ENCODE assay signal across 8 cellular contexts in the genomic region with DNA sequence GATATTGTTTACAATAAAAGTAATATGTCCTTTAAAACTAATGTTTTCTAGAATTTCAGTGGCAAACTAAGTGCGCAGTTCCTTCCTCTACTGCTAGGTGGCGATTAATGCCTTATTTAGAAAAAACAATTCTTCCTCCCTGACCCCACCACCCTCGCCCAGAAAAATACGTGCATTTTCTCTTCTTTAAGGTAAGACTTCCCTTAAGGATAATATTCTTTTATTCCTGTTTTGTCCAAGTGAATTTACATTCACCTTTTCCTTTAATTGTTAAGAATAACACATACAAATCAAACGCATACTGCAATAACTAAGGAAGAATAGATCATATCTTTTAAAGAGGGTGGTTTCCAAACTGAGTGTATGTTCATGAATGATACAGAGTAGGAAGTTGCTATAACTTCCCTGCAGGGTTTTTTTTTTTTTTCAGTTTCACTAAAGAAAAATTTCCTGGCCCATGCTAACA. TPM values are rescaled to one million over a fixed set of nuclear protein-coding genes. Genes with fewer than 3 reads are reported as not detected.
DNase-seq lines count a peak whose midpoint lies in the region; ATAC-seq, FAIRE-seq and TF ChIP-seq lines count a peak whose summit lies in the region.

No MANE protein-coding gene starts in this region.

- peak; percentile 77 for TF ChIP-seq RAD21 in A549 (conservative IDR thresholded peaks at IDR 0.05 in 1 of 2, IDR thresholded peaks at IDR 0.05 in 1 of 2)

- CTCF ChIA-PET in A549 (lab: Yijun Ruan, JAX): interaction anchor here (0.9 to 1.7 kb wide), 4 partner anchors 17 to 371 kb away, joined by 3 to 7 read pairs (median 4); a partner anchor contains a TSS

- DNase-seq in A549 (ENCODE audit: low read depth in 1 of 2, low spot score in 1 of 2) (peak; percentile 44 to 65), GDM1 (lab: John Stamatoyannopoulos, UW) (peak; percentile 8), HFF-Myc (ENCODE audit: extremely low read depth, low read depth) (no peak), NB4 (ENCODE audit: low read depth) (peak; percentile 70), WERI-Rb-1 (peak; percentile 11)
- peak; percentile 19 for DNase-seq in effector CD4-positive, alpha-beta T cell
- no peak for DNase-seq in natural killer cell treated with Interleukin-12 subunit alpha and Interleukin-12 subunit beta and Interleukin-15 and Interleukin-18, amount 100 ng/mL, for 72 hours (ENCODE audit: low spot score)

- peak overlapping the region; percentile 65 for H3K4me3 Mint-ChIP-seq in natural killer cell treated with Interleukin-12 subunit alpha and Interleukin-12 subunit beta and Interleukin-15 and Interleukin-18, amount 100 ng/mL, for 72 hours

- peaks cover 13 to 16% of the 10 kb centered on the region in 2 donors for H3K4me1 Mint-ChIP-seq in natural killer cell treated with Interleukin-12 subunit alpha and Interleukin-12 subunit beta and Interleukin-15 and Interleukin-18, amount 100 ng/mL, for 72 hours (ENCODE audit: low read depth in 2 of 2)

- H3K36me3 Mint-ChIP-seq in natural killer cell treated with Interleukin-12 subunit alpha and Interleukin-12 subunit beta and Interleukin-15 and Interleukin-18, amount 100 ng/mL, for 72 hours: no peaks in the 10 kb centered on the region

- H3K27ac ChIP-seq in A549 (no peak overlapping the region), WERI-Rb-1 (no peak overlapping the region)

- peak; percentile 65 to 69; a peak in 5 of 6 replicates for ATAC-seq in A549
- peak; percentile 73 to 89 for ATAC-seq in natural killer cell treated with Interleukin-12 subunit alpha and Interleukin-12 subunit beta and Interleukin-15 and Interleukin-18, amount 100 ng/mL, for 72 hours
- no peak for ATAC-seq in HG03097 (IDR thresholded peaks at IDR 0.05; ENCODE audit: low FRiP score, unreplicated experiment)

- TF ChIP-seq CTCF in A549 (IDR thresholded peaks at IDR 0.05) (peak; percentile 72), HFF-Myc (IDR thresholded peaks at IDR 0.05; ENCODE audit: low read depth, low read length, missing control alignments) (peak; percentile 73), NB4 (IDR thresholded peaks at IDR 0.05; ENCODE audit: low read depth, low read length) (peak; percentile 71), WERI-Rb-1 (IDR thresholded peaks at IDR 0.05; ENCODE audit: low read depth, low read length) (peak; percentile 56)

- POLR2A ChIA-PET in A549 (lab: Yijun Ruan, JAX): no interaction called here

- no peaks in the 10 kb centered on the region for H3K9me3 Mint-ChIP-seq in natural killer cell treated with Interleukin-12 subunit alpha and Interleukin-12 subunit beta and Interleukin-15 and Interleukin-18, amount 100 ng/mL, for 72 hours

- peak overlapping the region; percentile 41; the same call in 2 of the 3 replicates for H3K4me2 ChIP-seq in A549

- no peaks in the 10 kb centered on the region for H3K36me3 ChIP-seq in WERI-Rb-1

- H3K4me1 ChIP-seq in A549: no peaks in the 10 kb centered on the region; the same call in 2 of the 3 replicates

- TF ChIP-seq POLR2A in A549 (IDR thresholded peaks at IDR 0.05; ENCODE audit: low read length): no peak
- no peak for TF ChIP-seq POLR2A in NB4 (IDR thresholded peaks at IDR 0.05; ENCODE audit: extremely low read depth, insufficient read length)

- WGBS in A549 (ENCODE audit: missing lambda C conversion rate): 14% methylated on average over 5 of the region's 5 CpGs

- no peak for FAIRE-seq in A549 (lab: Jason Lieb, UNC)

- no peak for TF ChIP-seq EP300 in A549 (IDR thresholded peaks at IDR 0.05)

- H3K27ac Mint-ChIP-seq in natural killer cell treated with Interleukin-12 subunit alpha and Interleukin-12 subunit beta and Interleukin-15 and Interleukin-18, amount 100 ng/mL, for 72 hours: peak overlapping the region; percentile 76 to 86

- H3K4me3 ChIP-seq in A549 (no peak overlapping the region), HFF-Myc (replicated peaks; ENCODE audit: low read depth, low read length) (no peak overlapping the region), NB4 (ENCODE audit: low read depth, low read length) (peak overlapping the region; percentile 39), WERI-Rb-1 (ENCODE audit: low read depth, low read length) (no peak overlapping the region)

- H3K27me3 ChIP-seq in WERI-Rb-1 (ENCODE audit: insufficient read depth, low read depth, severe bottlenecking): no peaks in the 10 kb centered on the region

- H3K9me3 ChIP-seq in A549 (no peaks in the 10 kb centered on the region), WERI-Rb-1 (ENCODE audit: severe bottlenecking) (no peaks in the 10 kb centered on the region)

- H3K27me3 Mint-ChIP-seq in natural killer cell treated with Interleukin-12 subunit alpha and Interleukin-12 subunit beta and Interleukin-15 and Interleukin-18, amount 100 ng/mL, for 72 hours: no peaks in the 10 kb centered on the region

TF ChIP-seq in A549, 52 proteins besides CTCF, POLR2A, EP300 and RAD21:
- TF ChIP-seq SMC3 (IDR thresholded peaks at IDR 0.05) (peak; percentile 54), TP53 (CRISPR knock-in tag; IDR thresholded peaks at IDR 0.05) (no peak), TFCP2L1 (CRISPR knock-in tag; IDR thresholded peaks at IDR 0.05) (no peak), NPAS2 (CRISPR knock-in tag; IDR thresholded peaks at IDR 0.05; ENCODE audit: borderline replicate concordance) (no peak), SREBF2 (IDR thresholded peaks at IDR 0.05) (no peak)

RNA-seq across cellular contexts. Expression of a gene that starts 17.0 kb away (rescaled TPM):
- 317 and 370 TPM in 2 replicates for polyA plus RNA-seq in A549 (2011; rRNA removed)
- 161 and 163 TPM in 2 replicates for polyA plus RNA-seq in A549 (2012; cell fraction: cytosol; rRNA removed)
- 141 and 227 TPM in 2 replicates for polyA plus RNA-seq in A549 (2012; cell fraction: nucleus; rRNA removed)
- 299 to 322 TPM (median 304 TPM) in 3 replicates for polyA plus RNA-seq in A549 (2017; fragmentation: RNase III; extraction: RNeasy Plus Mini Kit Qiagen cat#74134 plus additional on column Dnase treatment)
- polyA minus RNA-seq in A549 (2011; rRNA and poly(A)+ RNA removed): 82.5 and 89.6 TPM in 2 replicates
- 100 to 1,000 TPM; 219 to 259 TPM for total RNA-seq in natural killer cell treated with Interleukin-12 subunit alpha and Interleukin-12 subunit beta and Interleukin-15 and Interleukin-18, amount 100 ng/mL, for 72 hours

RNA-seq across cellular contexts. Expression of a gene that starts 37.6 kb away (rescaled TPM):
- polyA plus RNA-seq in A549 (2011; rRNA removed) (231 and 232 TPM in 2 replicates), A549 (2017; fragmentation: RNase III; extraction: RNeasy Plus Mini Kit Qiagen cat#74134 plus additional on column Dnase treatment) (120 to 134 TPM (median 128 TPM) in 3 replicates)
- 59.8 and 60.6 TPM in 2 replicates for polyA plus RNA-seq in A549 (2012; cell fraction: cytosol; rRNA removed)
- polyA plus RNA-seq in A549 (2012; cell fraction: nucleus; rRNA removed): 46.0 and 54.2 TPM in 2 replicates
- polyA minus RNA-seq in A549 (2011; rRNA and poly(A)+ RNA removed): 100 and 105 TPM in 2 replicates
- total RNA-seq in natural killer cell treated with Interleukin-12 subunit alpha and Interleukin-12 subunit beta and Interleukin-15 and Interleukin-18, amount 100 ng/mL, for 72 hours: 100 to 1,000 TPM in 1 of 2 donors, 10 to 100 TPM in 1; 88.4 to 107 TPM

Comparison
In these comparisons a context has a peak if more than half of its experiments do, and no peak if none do; other contexts are left out.
1. DNase-seq: peak in A549 (2 of 2), GDM1 (single experiment), NB4 (single experiment), WERI-Rb-1 (single experiment) and effector CD4-positive, alpha-beta T cell (single experiment); none in HFF-Myc (single experiment) and natural killer cell treated with Interleukin-12 subunit alpha and Interleukin-12 subunit beta and Interleukin-15 and Interleukin-18, amount 100 ng/mL, for 72 hours (single experiment).
2. Peak in every context shown above with its lines, with median percentiles within 50 percentile points of each other: CTCF ChIP-seq.